ENCODE assay signal across 9 cellular contexts in genomic region chr11:8258771-8259170, GRCh38. TPM values are rescaled to one million over a fixed set of nuclear protein-coding genes. Genes with fewer than 3 reads are reported as not detected.
DNase-seq lines count a peak whose midpoint lies in the region; ATAC-seq and TF ChIP-seq lines count a peak whose summit lies in the region.
"Had no signal": no experiment of that assay in that cellular context is flagged by ENCODE, and none has a peak within 500 bp of the region (broad histone marks: within the 10 kb centered on the region; RNA-seq: fewer than 3 reads in every experiment).

No MANE protein-coding gene starts in this region.

- H4K8ac ChIP-seq in trophoblast cell (ENCODE audit: low read depth, low read length): no peak overlapping the region

- DNase-seq in ELR (ENCODE audit: low read depth) (peak; percentile 68), NCI-H446 treated with DMSO at 0.1 percent for 48 hours (lab: John Stamatoyannopoulos, UW) (peak; percentile 72), epithelial cell of esophagus (ENCODE audit: low read depth) (peak; percentile 85), trophoblast cell (peak; percentile 18 to 61), SW 1271 (lab: John Stamatoyannopoulos, UW) (no peak), midbrain (lab: John Stamatoyannopoulos, UW) (no peak), GF-D8 (lab: John Stamatoyannopoulos, UW) (no peak)
- DNase-seq: stimulated activated naive CD8-positive, alpha-beta T cell treated with anti-CD3 and anti-CD28 coated beads, Interleukin-15, amount 100 ng/mL, for 72 hours had no signal

- no peak overlapping the region for H3K14ac ChIP-seq in trophoblast cell (ENCODE audit: low read length)

- H3K36me3 ChIP-seq in trophoblast cell (ENCODE audit: control insufficient read depth in 1 of 2, insufficient read depth in 2 of 2, low read length in 2 of 2): no peaks in the 10 kb centered on the region

- H3K18ac ChIP-seq in trophoblast cell (ENCODE audit: low read length): no peak overlapping the region

- TF ChIP-seq CTCF in epithelial cell of esophagus (IDR thresholded peaks at IDR 0.05; ENCODE audit: insufficient read depth, low read depth, low read length, missing control alignments): no peak

- no peak overlapping the region for H3K4me2 ChIP-seq in trophoblast cell (ENCODE audit: low read length)

- H4K91ac ChIP-seq in trophoblast cell (ENCODE audit: low read depth, low read length): no peak overlapping the region

- no peak overlapping the region for H2AK5ac ChIP-seq in trophoblast cell (ENCODE audit: low read length)

- no peak overlapping the region for H2BK12ac ChIP-seq in trophoblast cell (ENCODE audit: low read length)

- no peak overlapping the region for H3K27ac ChIP-seq in trophoblast cell (ENCODE audit: low read depth, low read length)

- H4K12ac ChIP-seq in trophoblast cell (ENCODE audit: low read depth, low read length): no peak overlapping the region

- no CpG with 5 or more reads among the region's 8 CpGs for WGBS in trophoblast cell (ENCODE audit: extremely low coverage, insufficient coverage, insufficient read length)

- H3K4me3 ChIP-seq in epithelial cell of esophagus (ENCODE audit: low read length) (no peak overlapping the region), trophoblast cell (ENCODE audit: low read depth, low read length) (no peak overlapping the region)

- H3K23ac ChIP-seq in trophoblast cell (ENCODE audit: low read length): no peak overlapping the region

- no peak overlapping the region for H2BK5ac ChIP-seq in trophoblast cell (ENCODE audit: low read depth, low read length, poor library complexity)

- H3K4ac ChIP-seq in trophoblast cell (ENCODE audit: low read depth, low read length): no peak overlapping the region

- H3K9ac ChIP-seq in trophoblast cell (ENCODE audit: low read length): no peak overlapping the region

- peaks cover 0 to 6% of the 10 kb centered on the region in 2 experiments for H3K4me1 ChIP-seq in trophoblast cell (ENCODE audit: control insufficient read depth in 1 of 2, insufficient read depth in 2 of 2, low read length in 2 of 2)

- no peaks in the 10 kb centered on the region for H3K9me3 ChIP-seq in trophoblast cell (ENCODE audit: insufficient read depth, low read depth, low read length)

- no peaks in the 10 kb centered on the region for H3K79me2 ChIP-seq in trophoblast cell (ENCODE audit: control insufficient read depth, insufficient read depth, low read length, poor library complexity)

- no peaks in the 10 kb centered on the region for H3K79me1 ChIP-seq in trophoblast cell (ENCODE audit: low read length)

- ATAC-seq in GM19467 (IDR thresholded peaks at IDR 0.05; ENCODE audit: unreplicated experiment): no peak
- ATAC-seq: stimulated activated naive CD8-positive, alpha-beta T cell treated with anti-CD3 and anti-CD28 coated beads, Interleukin-15, amount 100 ng/mL, for 72 hours had no signal

- H2AFZ ChIP-seq in trophoblast cell (ENCODE audit: insufficient read depth, low read length, poor library complexity): no peak overlapping the region

- peaks cover 9% of the 10 kb centered on the region for H3K27me3 ChIP-seq in trophoblast cell (ENCODE audit: insufficient read depth, low read length)

- no peak overlapping the region for H2BK120ac ChIP-seq in trophoblast cell (ENCODE audit: insufficient read depth, low read length, poor library complexity)

RNA-seq across cellular contexts. Expression of gene LMO1, which starts 4.9 kb away (rescaled TPM):
- 9.5 and 10.1 TPM in 2 replicates for polyA plus RNA-seq in trophoblast cell (2013)

Comparison
In these comparisons a context has a peak if more than half of its experiments do, and no peak if none do; other contexts are left out.
1. DNase-seq: peak in ELR (single experiment), NCI-H446 treated with DMSO at 0.1 percent for 48 hours (single experiment), epithelial cell of esophagus (single experiment) and trophoblast cell (2 of 2); none in SW 1271 (0 of 2), midbrain (single experiment) and GF-D8 (single experiment).